ENCODE assay signal across 21 cellular contexts in genomic region chr11:6326303-6326702, GRCh38. TPM values are rescaled to one million over a fixed set of nuclear protein-coding genes. Genes with fewer than 3 reads are reported as not detected.
"Had no signal": no experiment of that assay in that cellular context is flagged by ENCODE, and none has a peak within 500 bp of the region (broad histone marks: within the 10 kb centered on the region; RNA-seq: fewer than 3 reads in every experiment).

No MANE protein-coding gene starts in this region.

- DNase-seq: activated B cell treated with CpG ODN at 0.5 μM for 24 hours; activated CD4-positive, alpha-beta memory T cell treated with anti-CD3 and anti-CD28 coated beads for 36 hours; activated CD4-positive, alpha-beta T cell treated with anti-CD3 and anti-CD28 coated beads for 48 hours; activated effector memory CD4-positive, alpha-beta T cell treated with Interleukin-2 at 50 U/mL for 16 hours; activated naive CD4-positive, alpha-beta T cell treated with anti-CD3 and anti-CD28 coated beads for 36 hours; activated naive CD8-positive, alpha-beta T cell treated with anti-CD3 and anti-CD28 coated beads, Interleukin-2, amount 10 ng/mL, durations not matched to agents 7 days and 5 days; activated T-cell treated with anti-CD3 and anti-CD28 coated beads, Interleukin-2, amount 50 U/mL, for 48 hours; amniotic stem cell; cerebellar nuclear complex; erythroblast; foreskin keratinocyte; hippocampal formation; islet precursor cell; left cardiac atrium; naive thymus-derived CD8-positive, alpha-beta T cell; stimulated activated CD4-positive, alpha-beta T cell treated with anti-CD3 and anti-CD28 coated beads, Interleukin-4, amount 100 ng/mL, for 24 hours; stimulated activated naive CD4-positive, alpha-beta T cell treated with Interleukin-2 at 50 U/mL for 16 hours; T1000; upper lobe of left lung had no signal

- H3K9me3 ChIP-seq: upper lobe of left lung had no signal

- H3K27me3 ChIP-seq: foreskin keratinocyte, neural progenitor cell, upper lobe of left lung had no signal

- H3K4me2 ChIP-seq: neural progenitor cell had no signal

- H3K27ac ChIP-seq: foreskin keratinocyte, neural progenitor cell had no signal

- H2AFZ ChIP-seq: neural progenitor cell had no signal

- H3K4me3 ChIP-seq: coronary artery, neural progenitor cell, upper lobe of left lung had no signal

- H3K9ac ChIP-seq: neural progenitor cell had no signal

- H3K36me3 ChIP-seq: neural progenitor cell, upper lobe of left lung had no signal

- ATAC-seq: foreskin keratinocyte; left cardiac atrium; naive thymus-derived CD8-positive, alpha-beta T cell had no signal

RNA-seq across cellular contexts. Expression of gene CAVIN3, which starts 6.0 kb away (rescaled TPM):
- total RNA-seq: naive thymus-derived CD8-positive, alpha-beta T cell had no signal
- polyA plus RNA-seq: naive thymus-derived CD8-positive, alpha-beta T cell had no signal
